9 cellular contexts compared by ENCODE assay signal in genomic region chr7:104960741-104961479, GRCh38. TPM values are rescaled to one million over a fixed set of nuclear protein-coding genes. Genes with fewer than 3 reads are reported as not detected.
A peak's percentile ranks its signal among the peaks of the same experiment; 100 is the strongest.
DNase-seq lines count a peak whose midpoint lies in the region; ATAC-seq and TF ChIP-seq lines count a peak whose summit lies in the region.
"Had no signal": no experiment of that assay in that cellular context is flagged by ENCODE, and none has a peak within 500 bp of the region (broad histone marks: within the 10 kb centered on the region; RNA-seq: fewer than 3 reads in every experiment).

No MANE protein-coding gene starts in this region.

- H3K4me1 ChIP-seq in foreskin keratinocyte (peaks cover 21% of the 10 kb centered on the region), thyroid gland (peaks cover 18 to 39% of the 10 kb centered on the region in 2 donors)

- H3K36me3 ChIP-seq in thyroid gland = no peaks in the 10 kb centered on the region

- TF ChIP-seq POLR2A in thyroid gland (IDR thresholded peaks at IDR 0.05) = no peak

- peaks cover 46% of the 10 kb centered on the region for H3K36me3 Mint-ChIP-seq in T-helper 1 cell treated with Interleukin-12 subunit alpha and Interleukin-12 subunit beta and Interleukin-4 antibody, amounts not matched to agents 30 μg/mL and 1 μg/mL, for 36 hours (ENCODE audit: low read depth)

- 75 to 78% methylated on average over 2 of the region's 2 CpGs for WGBS in thyroid gland, 2 donors

- peaks cover 57% of the 10 kb centered on the region for H3K4me1 Mint-ChIP-seq in T-helper 1 cell treated with Interleukin-12 subunit alpha and Interleukin-12 subunit beta and Interleukin-4 antibody, amounts not matched to agents 30 μg/mL and 1 μg/mL, for 36 hours (ENCODE audit: low read depth)

- no peak overlapping the region for H3K4me3 Mint-ChIP-seq in T-helper 1 cell treated with Interleukin-12 subunit alpha and Interleukin-12 subunit beta and Interleukin-4 antibody, amounts not matched to agents 30 μg/mL and 1 μg/mL, for 36 hours

- DNase-seq in T-helper 1 cell (no peak), RKO (ENCODE audit: low spot score) (peak; percentile 51), foreskin keratinocyte (peak in 1 of 2 donors; percentile 71), thyroid gland (no peak), GOT3 (lab: John Stamatoyannopoulos, UW) (no peak), NCI-H2171 treated with DMSO at 0.1 percent for 48 hours (lab: John Stamatoyannopoulos, UW) (no peak)
- no peak for DNase-seq in stimulated activated naive CD8-positive, alpha-beta T cell treated with anti-CD3 and anti-CD28 coated beads, Interleukin-15, Interleukin-2, amounts not matched to agents 100 U/mL and 50 U/mL, for 24 hours

- no peaks in the 10 kb centered on the region for H3K27me3 ChIP-seq in foreskin keratinocyte
- H3K27me3 ChIP-seq in thyroid gland = no peaks in the 10 kb centered on the region

- no peak for TF ChIP-seq CTCF in foreskin keratinocyte (conservative IDR thresholded peaks at IDR 0.05)
- TF ChIP-seq CTCF in thyroid gland (IDR thresholded peaks at IDR 0.05) = no peak

- H3K27ac ChIP-seq in foreskin keratinocyte (no peak overlapping the region), thyroid gland (peak overlapping the region in 2 of 3 donors; percentile 37 to 54)
- H3K27ac ChIP-seq: A549 had no signal

- no peaks in the 10 kb centered on the region for H3K27me3 Mint-ChIP-seq in T-helper 1 cell treated with Interleukin-12 subunit alpha and Interleukin-12 subunit beta and Interleukin-4 antibody, amounts not matched to agents 30 μg/mL and 1 μg/mL, for 36 hours (ENCODE audit: low read depth)

- intact Hi-C loops in thyroid gland (cut with DNase I) = no loop called here

- H3K4me3 ChIP-seq in thyroid gland (replicated peaks in 1 of 3) = no peak overlapping the region
- H3K4me3 ChIP-seq: A549 had no signal

- peak; percentile 4 for ATAC-seq in foreskin keratinocyte
- ATAC-seq in stimulated activated naive CD8-positive, alpha-beta T cell treated with anti-CD3 and anti-CD28 coated beads, Interleukin-15, Interleukin-2, amounts not matched to agents 100 U/mL and 50 U/mL, for 24 hours = no peak

- peak overlapping the region; percentile 68 for H3K27ac Mint-ChIP-seq in T-helper 1 cell treated with Interleukin-12 subunit alpha and Interleukin-12 subunit beta and Interleukin-4 antibody, amounts not matched to agents 30 μg/mL and 1 μg/mL, for 36 hours

- no peaks in the 10 kb centered on the region for H3K9me3 Mint-ChIP-seq in T-helper 1 cell treated with Interleukin-12 subunit alpha and Interleukin-12 subunit beta and Interleukin-4 antibody, amounts not matched to agents 30 μg/mL and 1 μg/mL, for 36 hours

- H3K9me3 ChIP-seq in thyroid gland = no peaks in the 10 kb centered on the region
- H3K9me3 ChIP-seq: A549 had no signal

RNA-seq across cellular contexts. Expression of gene KMT2E, which starts 53.1 kb away (rescaled TPM):
- total RNA-seq in foreskin keratinocyte = 35.4 and 37.4 TPM in 2 replicates
- polyA plus RNA-seq in foreskin keratinocyte = 4.5 and 5.6 TPM in 2 replicates
- 100 to 1,000 TPM; 111 to 181 (median 160) TPM for total RNA-seq in thyroid gland
